ENCODE assay signal across 17 cellular contexts in the genomic region with DNA sequence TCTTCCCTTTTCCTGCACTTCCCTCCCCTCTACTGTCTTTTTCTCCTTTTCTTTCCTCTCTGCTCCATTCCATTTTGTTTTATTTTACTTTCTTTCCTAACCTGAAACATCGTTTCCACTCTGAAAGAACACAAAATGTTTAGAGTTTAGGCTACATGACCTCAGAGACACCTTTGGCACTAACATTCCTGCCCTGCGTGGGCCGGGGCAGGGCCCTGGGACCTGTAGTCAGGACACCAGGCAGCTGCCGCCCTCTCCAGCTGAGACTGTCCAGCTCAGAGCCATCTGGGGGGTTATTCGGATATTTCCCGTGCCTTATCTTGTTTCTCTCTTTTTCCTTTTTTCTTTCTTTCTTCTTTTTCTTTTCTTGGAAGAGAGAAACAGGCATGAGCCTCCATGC. TPM values are rescaled to one million over a fixed set of nuclear protein-coding genes. Genes with fewer than 3 reads are reported as not detected.
DNase-seq lines count a peak whose midpoint lies in the region; ATAC-seq, FAIRE-seq and TF ChIP-seq lines count a peak whose summit lies in the region.
"Had no signal": no experiment of that assay in that cellular context is flagged by ENCODE, and none has a peak within 500 bp of the region (broad histone marks: within the 10 kb centered on the region; RNA-seq: fewer than 3 reads in every experiment).

No MANE protein-coding gene starts in this region.

- H3K4me1 ChIP-seq in A549 (peaks cover 36% of the 10 kb centered on the region), transverse colon (no peaks in the 10 kb centered on the region)
- H3K4me1 ChIP-seq: HAP-1 had no signal

- H3K27ac Mint-ChIP-seq in nephron progenitor cell: no peak overlapping the region
- H3K27ac Mint-ChIP-seq: CD8-positive, alpha-beta T cell had no signal

- FAIRE-seq in A549 (lab: Jason Lieb, UNC): no peak
- FAIRE-seq: D721Med, G401.6, H1 had no signal

- CTCF ChIA-PET in A549 (lab: Yijun Ruan, JAX) (interaction anchor here (1.3 kb wide), 1 partner anchor 59 kb away, joined by 4 read pairs; no protein-coding TSS in a partner anchor), RWPE1 (lab: Yijun Ruan, JAX) (interaction anchor here (0.6 kb wide), 1 partner anchor 803 kb away, joined by 4 read pairs; no protein-coding TSS in a partner anchor)

- peak overlapping the region; percentile 23; the same call in 2 of the 3 replicates for H3K4me2 ChIP-seq in A549

- H3K27ac ChIP-seq in A549 (peak overlapping the region; percentile 35 to 36; a peak in 1 of 6 replicates), RWPE1 (peak overlapping the region; percentile 32; the same call in 1 of the 2 replicates), transverse colon (no peak overlapping the region)
- H3K27ac ChIP-seq: C4-2B had no signal

- DNase-seq in A549 (ENCODE audit: low read depth in 1 of 2, low spot score in 1 of 2) (no peak), RWPE1 (ENCODE audit: low spot score) (no peak), kidney tubule cell (ENCODE audit: low spot score) (peak; percentile 42), nephron progenitor cell (no peak), transverse colon (no peak), OCI-M1 (lab: John Stamatoyannopoulos, UW) (no peak), globus pallidus (ENCODE audit: low spot score) (no peak)
- DNase-seq: BE2C; CD8-positive, alpha-beta T cell; COR-L47; DMS153; DMS79 treated with DMSO at 0.1 percent for 48 hours had no signal

- TF ChIP-seq EP300 in A549 (IDR thresholded peaks at IDR 0.05) (no peak), transverse colon (IDR thresholded peaks at IDR 0.05; ENCODE audit: low read depth) (no peak)

- H3K9me3 Mint-ChIP-seq in nephron progenitor cell: peaks cover 9% of the 10 kb centered on the region
- H3K9me3 Mint-ChIP-seq: CD8-positive, alpha-beta T cell had no signal

- H3K4me3 ChIP-seq in A549 (no peak overlapping the region), transverse colon (no peak overlapping the region)
- H3K4me3 ChIP-seq: HAP-1 had no signal

- in situ Hi-C loops in transverse colon (cut with MboI; ENCODE audit: low pct_ligation_motif_present in 1 of 4, low pct_unique_long_range_greater_than_20kb in 1 of 4, low sequenced_read_pairs in 3 of 4): no loop called here

- TF ChIP-seq CTCF in A549 (IDR thresholded peaks at IDR 0.05): no peak
- no peak for TF ChIP-seq CTCF in RWPE1 (conservative IDR thresholded peaks at IDR 0.05; ENCODE audit: low read depth)
- no peak for TF ChIP-seq CTCF in nephron progenitor cell (IDR thresholded peaks at IDR 0.05)
- no peak for TF ChIP-seq CTCF in transverse colon (IDR thresholded peaks at IDR 0.05)

- 83% methylated on average over 6 of the region's 6 CpGs for WGBS in A549 (ENCODE audit: missing lambda C conversion rate)
- 88 to 92% methylated on average over 6 of the region's 6 CpGs for WGBS in transverse colon (ENCODE audit: low coverage in 1 of 2), 2 donors

- TF ChIP-seq POLR2A in A549 (IDR thresholded peaks at IDR 0.05; ENCODE audit: low read length) (no peak), transverse colon (IDR thresholded peaks at IDR 0.05) (no peak)

- H3K27me3 Mint-ChIP-seq in nephron progenitor cell (ENCODE audit: low read depth, poor library complexity): peaks cover 6% of the 10 kb centered on the region

- no peaks in the 10 kb centered on the region for H3K36me3 ChIP-seq in transverse colon
- H3K36me3 ChIP-seq: BE2C, HAP-1 had no signal

- no peak for ATAC-seq in A549
- ATAC-seq: CD8-positive, alpha-beta T cell had no signal

- TF ChIP-seq RAD21 in A549 (conservative IDR thresholded peaks at IDR 0.05 in 1 of 2, IDR thresholded peaks at IDR 0.05 in 1 of 2): no peak

- H3K4me1 Mint-ChIP-seq in nephron progenitor cell: peaks cover 39% of the 10 kb centered on the region

- intact Hi-C loops in transverse colon (cut with DNase I; ENCODE audit: low total_unique reads): no loop called here

- no peaks in the 10 kb centered on the region for H3K27me3 ChIP-seq in transverse colon
- H3K27me3 ChIP-seq: BE2C had no signal

- H3K9me3 ChIP-seq in A549: no peaks in the 10 kb centered on the region
- H3K9me3 ChIP-seq in transverse colon: no peaks in the 10 kb centered on the region
- H3K9me3 ChIP-seq: BE2C, HAP-1 had no signal

- peaks cover 67% of the 10 kb centered on the region for H3K36me3 Mint-ChIP-seq in nephron progenitor cell (ENCODE audit: low read depth)

- POLR2A ChIA-PET in A549 (lab: Yijun Ruan, JAX) (no interaction called here), RWPE1 (lab: Yijun Ruan, JAX; ENCODE audit: low non-redundant PET) (no interaction called here)

- peak overlapping the region; percentile 1 for H3K4me3 Mint-ChIP-seq in nephron progenitor cell
- H3K4me3 Mint-ChIP-seq: CD8-positive, alpha-beta T cell had no signal

TF ChIP-seq in A549, 52 proteins besides CTCF, POLR2A, EP300 and RAD21:
- no peak for TF ChIP-seq HEYL (CRISPR knock-in tag; IDR thresholded peaks at IDR 0.05)
- TF ChIP-seq HOXB13 (CRISPR knock-in tag; IDR thresholded peaks at IDR 0.05; ENCODE audit: low read depth): no peak
- no peak for TF ChIP-seq RNF2 (IDR thresholded peaks at IDR 0.05; ENCODE audit: borderline replicate concordance, low read depth)
- no peak for TF ChIP-seq ZFP36 (IDR thresholded peaks at IDR 0.05; ENCODE audit: borderline replicate concordance, partially characterized antibody)
- TF ChIP-seq TP53 (CRISPR knock-in tag; IDR thresholded peaks at IDR 0.05): no peak
- TF ChIP-seq, protein P1, sequence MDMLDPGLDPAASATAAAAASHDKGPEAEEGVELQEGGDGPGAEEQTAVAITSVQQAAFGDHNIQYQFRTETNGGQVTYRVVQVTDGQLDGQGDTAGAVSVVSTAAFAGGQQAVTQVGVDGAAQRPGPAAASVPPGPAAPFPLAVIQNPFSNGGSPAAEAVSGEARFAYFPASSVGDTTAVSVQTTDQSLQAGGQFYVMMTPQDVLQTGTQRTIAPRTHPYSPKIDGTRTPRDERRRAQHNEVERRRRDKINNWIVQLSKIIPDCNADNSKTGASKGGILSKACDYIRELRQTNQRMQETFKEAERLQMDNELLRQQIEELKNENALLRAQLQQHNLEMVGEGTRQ (IDR thresholded peaks at IDR 0.05): no peak
- TF ChIP-seq MAZ (IDR thresholded peaks at IDR 0.05; ENCODE audit: borderline replicate concordance, low read depth, low read length): no peak
- TF ChIP-seq HOXB5 (CRISPR knock-in tag; IDR thresholded peaks at IDR 0.05): no peak
- TF ChIP-seq CHD4 (IDR thresholded peaks at IDR 0.05; ENCODE audit: borderline replicate concordance): no peak
- TF ChIP-seq, protein P2, sequence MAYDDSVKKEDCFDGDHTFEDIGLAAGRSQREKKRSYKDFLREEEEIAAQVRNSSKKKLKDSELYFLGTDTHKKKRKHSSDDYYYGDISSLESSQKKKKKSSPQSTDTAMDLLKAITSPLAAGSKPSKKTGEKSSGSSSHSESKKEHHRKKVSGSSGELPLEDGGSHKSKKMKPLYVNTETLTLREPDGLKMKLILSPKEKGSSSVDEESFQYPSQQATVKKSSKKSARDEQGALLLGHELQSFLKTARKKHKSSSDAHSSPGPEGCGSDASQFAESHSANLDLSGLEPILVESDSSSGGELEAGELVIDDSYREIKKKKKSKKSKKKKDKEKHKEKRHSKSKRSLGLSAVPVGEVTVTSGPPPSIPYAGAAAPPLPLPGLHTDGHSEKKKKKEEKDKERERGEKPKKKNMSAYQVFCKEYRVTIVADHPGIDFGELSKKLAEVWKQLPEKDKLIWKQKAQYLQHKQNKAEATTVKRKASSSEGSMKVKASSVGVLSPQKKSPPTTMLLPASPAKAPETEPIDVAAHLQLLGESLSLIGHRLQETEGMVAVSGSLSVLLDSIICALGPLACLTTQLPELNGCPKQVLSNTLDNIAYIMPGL (CRISPR knock-in tag; IDR thresholded peaks at IDR 0.05; ENCODE audit: borderline replicate concordance): no peak
- TF ChIP-seq CHD2 (IDR thresholded peaks at IDR 0.05; ENCODE audit: low read length, partially characterized antibody): no peak
- TF ChIP-seq MAFK (IDR thresholded peaks at IDR 0.05; ENCODE audit: partially characterized antibody): no peak
- TF ChIP-seq, protein P3, sequence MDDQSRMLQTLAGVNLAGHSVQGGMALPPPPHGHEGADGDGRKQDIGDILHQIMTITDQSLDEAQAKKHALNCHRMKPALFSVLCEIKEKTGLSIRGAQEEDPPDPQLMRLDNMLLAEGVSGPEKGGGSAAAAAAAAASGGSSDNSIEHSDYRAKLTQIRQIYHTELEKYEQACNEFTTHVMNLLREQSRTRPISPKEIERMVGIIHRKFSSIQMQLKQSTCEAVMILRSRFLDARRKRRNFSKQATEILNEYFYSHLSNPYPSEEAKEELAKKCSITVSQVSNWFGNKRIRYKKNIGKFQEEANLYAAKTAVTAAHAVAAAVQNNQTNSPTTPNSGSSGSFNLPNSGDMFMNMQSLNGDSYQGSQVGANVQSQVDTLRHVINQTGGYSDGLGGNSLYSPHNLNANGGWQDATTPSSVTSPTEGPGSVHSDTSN (IDR thresholded peaks at IDR 0.05): no peak
- TF ChIP-seq CBX2 (IDR thresholded peaks at IDR 0.05; ENCODE audit: borderline replicate concordance, low read depth): no peak

RNA-seq across cellular contexts. Expression of gene ERCC6L2, which starts 58.3 kb away (rescaled TPM):
- 34.5 and 36.7 TPM in 2 replicates for polyA plus RNA-seq in A549 (2011; rRNA removed)
- polyA plus RNA-seq in A549 (2012; cell fraction: cytosol; rRNA removed): 5.1 and 6.4 TPM in 2 replicates
- polyA plus RNA-seq in A549 (2012; cell fraction: nucleus; rRNA removed): 4.2 and 4.7 TPM in 2 replicates
- polyA plus RNA-seq in A549 (2017; fragmentation: RNase III; extraction: RNeasy Plus Mini Kit Qiagen cat#74134 plus additional on column Dnase treatment): 13.3 to 15.9 TPM (median 13.5 TPM) in 3 replicates
- polyA minus RNA-seq in A549 (2011; rRNA and poly(A)+ RNA removed): 51.1 and 56.1 TPM in 2 replicates
- 10 to 100 TPM; 62.7 to 84.6 (median 77.3) TPM for total RNA-seq in transverse colon

Comparison
In these comparisons a context has a peak if more than half of its experiments do, and no peak if none do; other contexts are left out.
1. H3K27ac ChIP-seq: peak in A549 (2 of 2) and RWPE1 (single experiment); none in transverse colon (0 of 4).